Comparison of ENCODE assay signal across 8 cellular contexts in the genomic region with DNA sequence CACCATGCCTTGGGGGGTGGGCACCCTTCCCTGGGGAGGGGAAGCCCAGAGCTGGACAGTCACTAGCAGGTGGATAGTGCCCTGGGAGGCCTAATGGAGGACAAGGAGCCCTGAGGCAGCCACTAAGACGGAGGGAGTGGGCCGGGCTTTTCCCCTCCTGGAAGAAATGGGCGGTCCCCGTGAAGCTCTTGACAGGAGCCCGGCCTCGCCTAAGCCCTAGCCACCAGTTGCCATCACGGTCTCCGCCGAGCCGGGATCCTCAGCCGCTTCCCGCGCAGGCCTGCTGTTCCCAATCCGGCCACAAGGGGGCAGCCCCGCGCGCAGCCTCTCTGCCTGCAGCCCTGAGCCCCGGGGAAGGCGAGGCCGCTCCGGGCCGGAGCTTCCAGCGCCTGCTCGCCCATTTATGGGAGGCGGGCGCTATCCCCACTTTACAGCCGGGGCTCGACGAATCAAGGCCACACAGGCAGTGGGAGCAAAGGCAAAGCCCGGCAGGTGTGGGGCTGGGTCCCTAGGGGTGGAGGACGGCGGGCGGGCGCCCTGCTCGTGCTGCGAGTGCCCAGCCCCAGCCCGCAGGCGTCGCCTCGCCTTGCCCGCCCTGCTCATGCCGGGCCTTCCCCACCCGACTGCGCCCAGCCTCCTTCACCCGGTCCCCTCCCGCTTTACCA.
A peak's percentile ranks its signal among the peaks of the same experiment; 100 is the strongest.
DNase-seq lines count a peak whose midpoint lies in the region; ATAC-seq, FAIRE-seq and TF ChIP-seq lines count a peak whose summit lies in the region.

No MANE protein-coding gene starts in this region.

- ATAC-seq in HG03159 (IDR thresholded peaks at IDR 0.05; ENCODE audit: unreplicated experiment) = peak; percentile 61
- peak; percentile 78 to 85 (median 83) for ATAC-seq in natural killer cell
- ATAC-seq in GM19452 (IDR thresholded peaks at IDR 0.05; ENCODE audit: unreplicated experiment) = no peak

- H3K36me3 ChIP-seq in stomach smooth muscle (ENCODE audit: control insufficient read depth in 2 of 2, insufficient read depth in 2 of 2, low read length in 2 of 2) = peaks cover 6 to 10% of the 10 kb centered on the region in 2 donors

- H3K27me3 Mint-ChIP-seq in natural killer cell (ENCODE audit: low read depth in 2 of 2) = no peaks in the 10 kb centered on the region

- peaks cover 22% of the 10 kb centered on the region for H3K4me1 ChIP-seq in stomach smooth muscle (ENCODE audit: control insufficient read depth, insufficient read depth, low read length)

- peak overlapping the region; percentile 51 to 62 for H3K9ac ChIP-seq in stomach smooth muscle (ENCODE audit: low read length in 2 of 2)

- peak overlapping the region; percentile 66 to 72 for H3K4me3 ChIP-seq in stomach smooth muscle (ENCODE audit: low read length in 2 of 2)

- no peaks in the 10 kb centered on the region for H3K36me3 Mint-ChIP-seq in natural killer cell

- no peaks in the 10 kb centered on the region for H3K9me3 ChIP-seq in stomach smooth muscle (ENCODE audit: control insufficient read depth in 2 of 2, low read length in 2 of 2)

- H3K27ac Mint-ChIP-seq in natural killer cell = peak overlapping the region; percentile 69 to 73

- peaks cover 4 to 15% of the 10 kb centered on the region in 2 donors for H3K4me1 Mint-ChIP-seq in natural killer cell

- no peaks in the 10 kb centered on the region for H3K9me3 Mint-ChIP-seq in natural killer cell

- peak; percentile 82 for FAIRE-seq in G401.6 (lab: Jason Lieb, UNC)

- H3K27me3 ChIP-seq in stomach smooth muscle (ENCODE audit: control insufficient read depth in 1 of 2, insufficient read depth in 2 of 2, low read length in 2 of 2) = no peaks in the 10 kb centered on the region

- DNase-seq in NCI-H82 (lab: John Stamatoyannopoulos, UW) = peak; percentile 93
- peak; percentile 88 to 89 for DNase-seq in activated T-cell treated with anti-CD3 and anti-CD28 coated beads, Interleukin-2, amount 50 U/mL, for 48 hours
- peak; percentile 50 for DNase-seq in fibroblast of peridontal ligament (ENCODE audit: extremely low read depth)
- peak; percentile 74 for DNase-seq in natural killer cell

- H3K4me3 Mint-ChIP-seq in natural killer cell = no peak overlapping the region

- intact Hi-C loops in natural killer cell (cut with micrococcal nuclease) = loop anchor here (2.0 to 10.0 kb wide), 3 partner anchors 35 to 222 kb away; no protein-coding TSS in a partner anchor

- TF ChIP-seq CTCF in natural killer cell (IDR thresholded peaks at IDR 0.05) = peak; percentile 96

- peak overlapping the region; percentile 66 for H3K27ac ChIP-seq in stomach smooth muscle (ENCODE audit: low read length)
